In genomic region chr12:23648546-23648945, GRCh38 we compare ENCODE assay signal across 40 cellular contexts.
"Had no signal": no experiment of that assay in that cellular context is flagged by ENCODE, and none has a peak within 500 bp of the region (broad histone marks: within the 10 kb centered on the region; RNA-seq: fewer than 3 reads in every experiment).

No MANE protein-coding gene starts in this region.

- H3K27ac ChIP-seq: adrenal gland, ascending aorta, body of pancreas, brain microvascular endothelial cell, breast epithelium, cardiac muscle cell had no signal

- H3K9me3 ChIP-seq: adrenal gland, body of pancreas had no signal

- H3K36me3 ChIP-seq: adrenal gland, ascending aorta, brain microvascular endothelial cell, breast epithelium, cardiac muscle cell had no signal

- ATAC-seq: activated naive CD4-positive, alpha-beta T cell treated with anti-CD3 and anti-CD28 coated beads, Interleukin-2, amount 50 U/mL, for 72 hours; activated naive CD8-positive, alpha-beta T cell treated with anti-CD3 and anti-CD28 coated beads, Interleukin-2, amount 50 U/mL, for 24 hours; activated T-cell treated with anti-CD3 and anti-CD28 coated beads, Interleukin-2, amount 50 U/mL, for 4 hours; activated T-cell treated with anti-CD3 and anti-CD28 coated beads, Interleukin-2, amount 50 U/mL, for 72 hours; activated T-helper 17 cell treated with anti-CD3 and anti-CD28 coated beads, Interleukin-2, amount 50 U/mL, for 72 hours; body of pancreas had no signal

- FAIRE-seq: astrocyte, bronchial epithelial cell had no signal

- H3K4me3 Mint-ChIP-seq: activated naive CD4-positive, alpha-beta T cell treated with anti-CD3 and anti-CD28 coated beads for 36 hours; activated naive CD4-positive, alpha-beta T cell treated with anti-CD3 and anti-CD28 coated beads, Interleukin-2, amount 10 ng/mL, durations not matched to agents 7 days and 5 days; activated naive CD4-positive, alpha-beta T cell treated with anti-CD3 and anti-CD28 coated beads, Interleukin-2, amount 50 U/mL, for 24 hours; activated naive CD8-positive, alpha-beta T cell; activated naive CD8-positive, alpha-beta T cell treated with anti-CD3 and anti-CD28 coated beads for 36 hours; activated naive CD8-positive, alpha-beta T cell treated with anti-CD3 and anti-CD28 coated beads, Interleukin-2, amount 10 ng/mL, durations not matched to agents 7 days and 5 days; activated naive CD8-positive, alpha-beta T cell treated with anti-CD3 and anti-CD28 coated beads, Interleukin-2, amount 50 U/mL, for 24 hours; activated T-cell treated with anti-CD3 and anti-CD28 coated beads, Interleukin-2, amount 50 U/mL, for 24 hours; activated T-cell treated with anti-CD3 and anti-CD28 coated beads, Interleukin-2, amount 50 U/mL, for 4 hours; activated T-cell treated with anti-CD3 and anti-CD28 coated beads, Interleukin-2, amount 50 U/mL, for 72 hours; activated T-helper 1 cell treated with anti-CD3 and anti-CD28 coated beads, Interleukin-12 subunit alpha, Interleukin-12 subunit beta, Interleukin-2, Interleukin-4 antibody, amounts not matched to agents 30 ng/mL and 10 ng/mL and 1 ng/mL, durations not matched to agents 14 hours and 24 hours and 36 hours; activated T-helper 17 cell treated with anti-CD3 and anti-CD28 coated beads, Interleukin-2, amount 50 U/mL, for 72 hours; brain; central memory CD8-positive, alpha-beta T cell had no signal

- H3K36me3 Mint-ChIP-seq: activated naive CD4-positive, alpha-beta T cell treated with anti-CD3 and anti-CD28 coated beads, Interleukin-2, amount 10 ng/mL, durations not matched to agents 7 days and 5 days; activated naive CD4-positive, alpha-beta T cell treated with anti-CD3 and anti-CD28 coated beads, Interleukin-2, amount 50 U/mL, for 24 hours; activated naive CD4-positive, alpha-beta T cell treated with anti-CD3 and anti-CD28 coated beads, Interleukin-2, amount 50 U/mL, for 72 hours; activated naive CD8-positive, alpha-beta T cell; activated naive CD8-positive, alpha-beta T cell treated with anti-CD3 and anti-CD28 coated beads for 36 hours; activated naive CD8-positive, alpha-beta T cell treated with anti-CD3 and anti-CD28 coated beads, Interleukin-2, amount 10 ng/mL, durations not matched to agents 7 days and 5 days had no signal

- H3K4me3 ChIP-seq: adrenal gland, ascending aorta, body of pancreas, breast epithelium, cardiac muscle cell had no signal

- H3K27ac Mint-ChIP-seq: activated naive CD4-positive, alpha-beta T cell treated with anti-CD3 and anti-CD28 coated beads for 36 hours; activated naive CD4-positive, alpha-beta T cell treated with anti-CD3 and anti-CD28 coated beads, Interleukin-2, amount 10 ng/mL, durations not matched to agents 7 days and 5 days; activated naive CD4-positive, alpha-beta T cell treated with anti-CD3 and anti-CD28 coated beads, Interleukin-2, amount 50 U/mL, for 24 hours; activated naive CD4-positive, alpha-beta T cell treated with anti-CD3 and anti-CD28 coated beads, Interleukin-2, amount 50 U/mL, for 72 hours; activated naive CD8-positive, alpha-beta T cell; activated naive CD8-positive, alpha-beta T cell treated with anti-CD3 and anti-CD28 coated beads for 36 hours; activated naive CD8-positive, alpha-beta T cell treated with anti-CD3 and anti-CD28 coated beads, Interleukin-2, amount 10 ng/mL, durations not matched to agents 7 days and 5 days; activated naive CD8-positive, alpha-beta T cell treated with anti-CD3 and anti-CD28 coated beads, Interleukin-2, amount 50 U/mL, for 24 hours; activated T-cell treated with anti-CD3 and anti-CD28 coated beads, Interleukin-2, amount 50 U/mL, for 24 hours; activated T-cell treated with anti-CD3 and anti-CD28 coated beads, Interleukin-2, amount 50 U/mL, for 72 hours; activated T-helper 1 cell treated with anti-CD3 and anti-CD28 coated beads, Interleukin-12 subunit alpha, Interleukin-12 subunit beta, Interleukin-2, Interleukin-4 antibody, amounts not matched to agents 30 ng/mL and 10 ng/mL and 1 ng/mL, durations not matched to agents 14 hours and 24 hours and 36 hours; activated T-helper 17 cell treated with anti-CD3 and anti-CD28 coated beads, Interleukin-2, amount 50 U/mL, for 72 hours; activated T-helper 2 cell treated with anti-CD3 and anti-CD28 coated beads, Interferon-gamma antibody, Interleukin-2, Interleukin-4, amounts not matched to agents 10 μg/mL and 5 μg/mL and 100 μg/mL, durations not matched to agents 14 hours and 24 hours and 36 hours; brain had no signal

- H3K27me3 ChIP-seq: adrenal gland, ascending aorta, body of pancreas, brain microvascular endothelial cell, breast epithelium, cardiac muscle cell had no signal

- H3K4me1 Mint-ChIP-seq: activated naive CD4-positive, alpha-beta T cell treated with anti-CD3 and anti-CD28 coated beads, Interleukin-2, amount 10 ng/mL, durations not matched to agents 7 days and 5 days; activated naive CD4-positive, alpha-beta T cell treated with anti-CD3 and anti-CD28 coated beads, Interleukin-2, amount 50 U/mL, for 24 hours; activated naive CD8-positive, alpha-beta T cell treated with anti-CD3 and anti-CD28 coated beads for 36 hours; activated naive CD8-positive, alpha-beta T cell treated with anti-CD3 and anti-CD28 coated beads, Interleukin-2, amount 10 ng/mL, durations not matched to agents 7 days and 5 days; activated naive CD8-positive, alpha-beta T cell treated with anti-CD3 and anti-CD28 coated beads, Interleukin-2, amount 50 U/mL, for 24 hours; activated T-helper 17 cell treated with anti-CD3 and anti-CD28 coated beads, Interleukin-2, amount 50 U/mL, for 72 hours; brain; central memory CD8-positive, alpha-beta T cell had no signal

- H3K4me1 ChIP-seq: adrenal gland, ascending aorta, body of pancreas, breast epithelium had no signal

- DNase-seq: activated effector memory CD4-positive, alpha-beta T cell treated with anti-CD3 and anti-CD28 coated beads, Interleukin-2, amount 50 U/mL, for 16 hours; activated effector memory CD4-positive, alpha-beta T cell treated with Interleukin-2 at 50 U/mL for 16 hours; activated gamma-delta T cell; activated gamma-delta T cell treated with Interleukin-2 at 50 U/mL for 16 hours; activated naive CD4-positive, alpha-beta T cell; activated naive CD4-positive, alpha-beta T cell treated with anti-CD3 and anti-CD28 coated beads for 36 hours; activated naive CD4-positive, alpha-beta T cell treated with anti-CD3 and anti-CD28 coated beads, Interleukin-2, amount 10 ng/mL, durations not matched to agents 7 days and 5 days; activated naive CD4-positive, alpha-beta T cell treated with anti-CD3 and anti-CD28 coated beads, Interleukin-2, amount 50 U/mL, for 16 hours; activated naive CD4-positive, alpha-beta T cell treated with Interleukin-2 at 50 U/mL for 16 hours; activated naive CD8-positive, alpha-beta T cell treated with anti-CD3 and anti-CD28 coated beads for 36 hours; activated naive CD8-positive, alpha-beta T cell treated with anti-CD3 and anti-CD28 coated beads, Interleukin-2, amount 10 ng/mL, durations not matched to agents 7 days and 5 days; activated naive CD8-positive, alpha-beta T cell treated with anti-CD3 and anti-CD28 coated beads, Interleukin-2, amount 50 U/mL, for 24 hours; activated T-cell treated with anti-CD3 and anti-CD28 coated beads, Interleukin-2, amount 50 U/mL, for 1 hour; activated T-cell treated with anti-CD3 and anti-CD28 coated beads, Interleukin-2, amount 50 U/mL, for 24 hours; activated T-cell treated with anti-CD3 and anti-CD28 coated beads, Interleukin-2, amount 50 U/mL, for 4 hours; activated T-cell treated with anti-CD3 and anti-CD28 coated beads, Interleukin-2, amount 50 U/mL, for 48 hours; activated T-cell treated with anti-CD3 and anti-CD28 coated beads, Interleukin-2, amount 50 U/mL, for 72 hours; adrenal gland; amniotic stem cell; amygdala; anterior cingulate cortex; aorta; body of pancreas; brain microvascular endothelial cell; caudate nucleus; central memory CD4-positive, alpha-beta T cell; cerebellar nuclear complex had no signal

- H3K9me3 Mint-ChIP-seq: activated naive CD8-positive, alpha-beta T cell treated with anti-CD3 and anti-CD28 coated beads, Interleukin-2, amount 10 ng/mL, durations not matched to agents 7 days and 5 days; activated T-helper 1 cell treated with anti-CD3 and anti-CD28 coated beads, Interleukin-12 subunit alpha, Interleukin-12 subunit beta, Interleukin-2, Interleukin-4 antibody, amounts not matched to agents 30 ng/mL and 10 ng/mL and 1 ng/mL, durations not matched to agents 14 hours and 24 hours and 36 hours had no signal

- H3K27me3 Mint-ChIP-seq: activated naive CD4-positive, alpha-beta T cell treated with anti-CD3 and anti-CD28 coated beads, Interleukin-2, amount 10 ng/mL, durations not matched to agents 7 days and 5 days; activated naive CD4-positive, alpha-beta T cell treated with anti-CD3 and anti-CD28 coated beads, Interleukin-2, amount 50 U/mL, for 24 hours; activated naive CD8-positive, alpha-beta T cell; activated naive CD8-positive, alpha-beta T cell treated with anti-CD3 and anti-CD28 coated beads for 36 hours; activated naive CD8-positive, alpha-beta T cell treated with anti-CD3 and anti-CD28 coated beads, Interleukin-2, amount 10 ng/mL, durations not matched to agents 7 days and 5 days; activated naive CD8-positive, alpha-beta T cell treated with anti-CD3 and anti-CD28 coated beads, Interleukin-2, amount 50 U/mL, for 24 hours; activated T-cell treated with anti-CD3 and anti-CD28 coated beads, Interleukin-2, amount 50 U/mL, for 24 hours; activated T-helper 17 cell treated with anti-CD3 and anti-CD28 coated beads, Interleukin-2, amount 50 U/mL, for 72 hours; brain; central memory CD8-positive, alpha-beta T cell had no signal
